ENCODE assay signal across 2 cellular contexts in the genomic region with DNA sequence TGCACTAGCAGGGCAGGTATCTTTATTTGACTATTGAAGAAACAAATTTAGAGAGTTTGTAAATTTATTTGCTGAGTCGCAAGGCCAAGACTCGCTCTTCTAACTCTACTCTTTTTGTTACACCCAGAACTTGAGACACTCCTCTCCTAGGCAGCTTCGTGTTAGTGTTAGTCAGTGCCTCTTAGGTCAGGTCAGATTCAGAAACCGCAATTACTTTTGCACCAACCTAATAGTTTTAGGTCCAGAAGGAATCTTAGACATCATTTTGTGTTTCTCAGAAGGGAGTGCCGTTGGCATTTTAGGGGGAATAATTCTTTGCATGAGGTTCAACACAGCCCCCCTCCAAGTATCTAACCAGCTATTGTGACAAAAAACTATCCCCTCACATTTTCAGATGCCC.
TF ChIP-seq lines count a peak whose summit lies in the region.

No MANE protein-coding gene starts in this region.

TF ChIP-seq in HepG2, 621 proteins besides CTCF, POLR2A, EP300 and RAD21:
- TF ChIP-seq, protein P1, sequence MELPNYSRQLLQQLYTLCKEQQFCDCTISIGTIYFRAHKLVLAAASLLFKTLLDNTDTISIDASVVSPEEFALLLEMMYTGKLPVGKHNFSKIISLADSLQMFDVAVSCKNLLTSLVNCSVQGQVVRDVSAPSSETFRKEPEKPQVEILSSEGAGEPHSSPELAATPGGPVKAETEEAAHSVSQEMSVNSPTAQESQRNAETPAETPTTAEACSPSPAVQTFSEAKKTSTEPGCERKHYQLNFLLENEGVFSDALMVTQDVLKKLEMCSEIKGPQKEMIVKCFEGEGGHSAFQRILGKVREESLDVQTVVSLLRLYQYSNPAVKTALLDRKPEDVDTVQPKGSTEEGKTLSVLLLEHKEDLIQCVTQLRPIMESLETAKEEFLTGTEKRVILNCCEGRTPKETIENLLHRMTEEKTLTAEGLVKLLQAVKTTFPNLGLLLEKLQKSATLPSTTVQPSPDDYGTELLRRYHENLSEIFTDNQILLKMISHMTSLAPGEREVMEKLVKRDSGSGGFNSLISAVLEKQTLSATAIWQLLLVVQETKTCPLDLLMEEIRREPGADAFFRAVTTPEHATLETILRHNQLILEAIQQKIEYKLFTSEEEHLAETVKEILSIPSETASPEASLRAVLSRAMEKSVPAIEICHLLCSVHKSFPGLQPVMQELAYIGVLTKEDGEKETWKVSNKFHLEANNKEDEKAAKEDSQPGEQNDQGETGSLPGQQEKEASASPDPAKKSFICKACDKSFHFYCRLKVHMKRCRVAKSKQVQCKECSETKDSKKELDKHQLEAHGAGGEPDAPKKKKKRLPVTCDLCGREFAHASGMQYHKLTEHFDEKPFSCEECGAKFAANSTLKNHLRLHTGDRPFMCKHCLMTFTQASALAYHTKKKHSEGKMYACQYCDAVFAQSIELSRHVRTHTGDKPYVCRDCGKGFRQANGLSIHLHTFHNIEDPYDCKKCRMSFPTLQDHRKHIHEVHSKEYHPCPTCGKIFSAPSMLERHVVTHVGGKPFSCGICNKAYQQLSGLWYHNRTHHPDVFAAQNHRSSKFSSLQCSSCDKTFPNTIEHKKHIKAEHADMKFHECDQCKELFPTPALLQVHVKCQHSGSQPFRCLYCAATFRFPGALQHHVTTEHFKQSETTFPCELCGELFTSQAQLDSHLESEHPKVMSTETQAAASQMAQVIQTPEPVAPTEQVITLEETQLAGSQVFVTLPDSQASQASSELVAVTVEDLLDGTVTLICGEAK (IDR thresholded peaks at IDR 0.05) = peak; percentile 81
- TF ChIP-seq, protein P1 (CRISPR knock-in tag; IDR thresholded peaks at IDR 0.05) = no peak
- no peak for TF ChIP-seq RCOR2 (CRISPR knock-in tag; IDR thresholded peaks at IDR 0.05)

TF ChIP-seq in HEK293T, 16 proteins besides CTCF, POLR2A, EP300 and RAD21:
- TF ChIP-seq, protein P2, sequence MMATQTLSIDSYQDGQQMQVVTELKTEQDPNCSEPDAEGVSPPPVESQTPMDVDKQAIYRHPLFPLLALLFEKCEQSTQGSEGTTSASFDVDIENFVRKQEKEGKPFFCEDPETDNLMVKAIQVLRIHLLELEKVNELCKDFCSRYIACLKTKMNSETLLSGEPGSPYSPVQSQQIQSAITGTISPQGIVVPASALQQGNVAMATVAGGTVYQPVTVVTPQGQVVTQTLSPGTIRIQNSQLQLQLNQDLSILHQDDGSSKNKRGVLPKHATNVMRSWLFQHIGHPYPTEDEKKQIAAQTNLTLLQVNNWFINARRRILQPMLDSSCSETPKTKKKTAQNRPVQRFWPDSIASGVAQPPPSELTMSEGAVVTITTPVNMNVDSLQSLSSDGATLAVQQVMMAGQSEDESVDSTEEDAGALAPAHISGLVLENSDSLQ (IDR thresholded peaks at IDR 0.05) = no peak
- TF ChIP-seq ELF4 (IDR thresholded peaks at IDR 0.05) (peak; percentile 39; the same call in 1 of the 2 replicates), ZNF384 (IDR thresholded peaks at IDR 0.05) (no peak)
